13 cellular contexts compared by ENCODE assay signal in genomic region chr7:18530224-18531179, GRCh38.
DNase-seq lines count a peak whose midpoint lies in the region; ATAC-seq lines count a peak whose summit lies in the region.
"Had no signal": no experiment of that assay in that cellular context is flagged by ENCODE, and none has a peak within 500 bp of the region (broad histone marks: within the 10 kb centered on the region; RNA-seq: fewer than 3 reads in every experiment).

No MANE protein-coding gene starts in this region.

- peak; percentile 57 for DNase-seq in kidney tubule cell (ENCODE audit: low spot score)
- DNase-seq in cortex of kidney (lab: John Stamatoyannopoulos, UW), result no peak
- DNase-seq in AML-193 (lab: John Stamatoyannopoulos, UW), result no peak
- no peak for DNase-seq in cerebellar cortex (ENCODE audit: low spot score)
- no peak for DNase-seq in DMS114 treated with DMSO at 0.1 percent for 48 hours (lab: John Stamatoyannopoulos, UW; ENCODE audit: unreplicated experiment)
- DNase-seq: activated CD8-positive, alpha-beta T cell treated with anti-CD3 and anti-CD28 coated beads for 36 hours; DMS79; mucosa of descending colon; SJCRH30; transverse colon had no signal

- peak; percentile 83 for ATAC-seq in GM18517 (IDR thresholded peaks at IDR 0.05; ENCODE audit: unreplicated experiment)
- ATAC-seq in GM21723 (IDR thresholded peaks at IDR 0.05; ENCODE audit: unreplicated experiment), result peak; percentile 73
- ATAC-seq in HG03378 (IDR thresholded peaks at IDR 0.05; ENCODE audit: unreplicated experiment), result peak; percentile 85
- ATAC-seq: activated CD8-positive, alpha-beta T cell treated with anti-CD3 and anti-CD28 coated beads for 36 hours; mucosa of descending colon had no signal
